ENCODE assay signal across 14 cellular contexts in the genomic region with DNA sequence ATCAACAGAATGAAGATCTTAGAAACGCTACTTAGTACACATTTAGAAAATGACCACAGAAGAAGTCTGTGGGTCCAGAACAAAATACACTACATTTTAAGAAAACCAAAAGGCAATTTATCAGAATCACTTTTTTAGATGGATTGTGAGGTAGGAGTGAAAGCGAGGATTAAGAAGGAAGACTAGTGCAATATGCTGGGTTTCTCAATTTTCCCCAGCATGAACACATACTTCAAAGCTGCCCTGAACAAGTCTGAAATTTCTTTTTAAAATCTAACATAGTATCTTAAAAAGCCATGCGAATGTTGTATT.
DNase-seq lines count a peak whose midpoint lies in the region; ATAC-seq, FAIRE-seq and TF ChIP-seq lines count a peak whose summit lies in the region.
"Had no signal": no experiment of that assay in that cellular context is flagged by ENCODE, and none has a peak within 500 bp of the region (broad histone marks: within the 10 kb centered on the region; RNA-seq: fewer than 3 reads in every experiment).

No MANE protein-coding gene starts in this region.

- intact Hi-C loops in pancreas (cut with DNase I) = no loop called here

- H3K4me1 Mint-ChIP-seq in IgD-negative memory B cell (peaks cover 21 to 50% (median 45%) of the 10 kb centered on the region in 3 donors), endodermal cell (peaks cover 23% of the 10 kb centered on the region)

- H3K27me3 ChIP-seq in ACC112 (ENCODE audit: insufficient read depth, low read length) (no peaks in the 10 kb centered on the region), endodermal cell (ENCODE audit: control insufficient read depth, insufficient read depth, low read length, poor library complexity, severe bottlenecking) (no peaks in the 10 kb centered on the region), pancreas (no peaks in the 10 kb centered on the region), MG63 (no peaks in the 10 kb centered on the region)
- H3K27me3 ChIP-seq: brain microvascular endothelial cell had no signal

- H3K4me1 ChIP-seq in ACC112 (ENCODE audit: control insufficient read depth, insufficient read depth, low read length, unreplicated experiment) (peaks cover 21% of the 10 kb centered on the region), endodermal cell (ENCODE audit: control insufficient read depth, insufficient read depth, low read length) (no peaks in the 10 kb centered on the region), pancreas (peaks cover 4 to 17% (median 11%) of the 10 kb centered on the region in 3 donors)

- H3K27me3 Mint-ChIP-seq in IgD-negative memory B cell (no peaks in the 10 kb centered on the region), endodermal cell (ENCODE audit: insufficient read depth) (no peaks in the 10 kb centered on the region)

- H3K4me3 Mint-ChIP-seq in IgD-negative memory B cell (no peak overlapping the region), endodermal cell (no peak overlapping the region)
- H3K4me3 Mint-ChIP-seq: activated CD8-positive, alpha-beta T cell treated with anti-CD3 and anti-CD28 coated beads, Interleukin-2, amount 10 ng/mL, durations not matched to agents 7 days and 5 days had no signal

- H2AFZ ChIP-seq in ACC112 (ENCODE audit: low read length, unreplicated experiment) = no peak overlapping the region

- H3K4me3 ChIP-seq in ACC112 (ENCODE audit: low read depth, low read length) = no peak overlapping the region
- no peak overlapping the region for H3K4me3 ChIP-seq in endodermal cell (ENCODE audit: low read length)
- no peak overlapping the region for H3K4me3 ChIP-seq in pancreas
- H3K4me3 ChIP-seq in MG63 = no peak overlapping the region

- WGBS in endodermal cell (ENCODE audit: insufficient coverage in 1 of 2, insufficient read length in 1 of 2), 2 experiments = 88 to 94% methylated on average over 1 to 3 of the region's 3 CpGs
- WGBS in pancreas, 2 donors = 75 to 80% methylated on average over 3 of the region's 3 CpGs

- H3K27ac Mint-ChIP-seq in IgD-negative memory B cell = peak overlapping the region in 2 of 3 donors; percentile 53 to 63
- H3K27ac Mint-ChIP-seq in endodermal cell = peak overlapping the region; percentile 29
- H3K27ac Mint-ChIP-seq: activated CD8-positive, alpha-beta T cell treated with anti-CD3 and anti-CD28 coated beads, Interleukin-2, amount 10 ng/mL, durations not matched to agents 7 days and 5 days had no signal

- no peak for ATAC-seq in pancreas
- ATAC-seq: activated CD8-positive, alpha-beta T cell treated with anti-CD3 and anti-CD28 coated beads, Interleukin-2, amount 10 ng/mL, durations not matched to agents 7 days and 5 days; HCT116 had no signal

- H3K9ac ChIP-seq in endodermal cell (ENCODE audit: extremely low read depth, low read length, poor library complexity, severe bottlenecking) = no peak overlapping the region

- H3K27ac ChIP-seq in ACC112 (ENCODE audit: low read depth, low read length) = peak overlapping the region; percentile 81; the same call in 1 of the 2 replicates
- H3K27ac ChIP-seq in endodermal cell (ENCODE audit: low read depth, low read length) = peak overlapping the region; percentile 72
- H3K27ac ChIP-seq in pancreas = no peak overlapping the region

- no peak for TF ChIP-seq CTCF in endodermal cell (conservative IDR thresholded peaks at IDR 0.05)
- no peak for TF ChIP-seq CTCF in pancreas (IDR thresholded peaks at IDR 0.05)

- peaks cover 5% of the 10 kb centered on the region for H3K9me3 ChIP-seq in endodermal cell (ENCODE audit: control insufficient read depth, low read length)
- H3K9me3 ChIP-seq in pancreas = no peaks in the 10 kb centered on the region
- H3K9me3 ChIP-seq in MG63 = no peaks in the 10 kb centered on the region

- peak; percentile 26 for FAIRE-seq in pancreas (lab: Jason Lieb, UNC)

- DNase-seq in endodermal cell (no peak), pancreas (no peak), MG63 (no peak), NCI-H187 (lab: John Stamatoyannopoulos, UW) (no peak), cerebellum (ENCODE audit: low spot score) (no peak)
- DNase-seq in stimulated activated CD8-positive, alpha-beta memory T cell treated with anti-CD3 and anti-CD28 coated beads, Interleukin-4, amount 100 ng/mL, for 48 hours = no peak
- DNase-seq: activated CD8-positive, alpha-beta T cell treated with anti-CD3 and anti-CD28 coated beads, Interleukin-2, amount 10 ng/mL, durations not matched to agents 7 days and 5 days; activated effector memory CD4-positive, alpha-beta T cell treated with Interleukin-2 at 50 U/mL for 16 hours; brain microvascular endothelial cell; DMS53; NCI-H1694 had no signal

- H3K36me3 ChIP-seq in ACC112 (ENCODE audit: insufficient read depth, low read length) (no peaks in the 10 kb centered on the region), endodermal cell (ENCODE audit: control insufficient read depth, insufficient read depth, low read length) (peaks cover 17% of the 10 kb centered on the region), pancreas (no peaks in the 10 kb centered on the region), MG63 (no peaks in the 10 kb centered on the region; the same call in 1 of the 2 replicates)
- H3K36me3 ChIP-seq: brain microvascular endothelial cell had no signal

- H3K9me3 Mint-ChIP-seq in IgD-negative memory B cell (no peaks in the 10 kb centered on the region), endodermal cell (no peaks in the 10 kb centered on the region)

- H3K36me3 Mint-ChIP-seq in IgD-negative memory B cell (peaks cover 4% of the 10 kb centered on the region), endodermal cell (ENCODE audit: low read depth) (peaks cover 19% of the 10 kb centered on the region)

- H3K79me2 ChIP-seq in ACC112 (ENCODE audit: control insufficient read depth, insufficient read depth, low read length, unreplicated experiment) = peaks cover 15% of the 10 kb centered on the region

Comparison
In these comparisons a context has a peak if more than half of its experiments do, and no peak if none do; other contexts are left out.
1. H3K27ac ChIP-seq: peak in ACC112 (single experiment) and endodermal cell (single experiment); none in pancreas (0 of 4).